13 cellular contexts compared by ENCODE assay signal in genomic region chr2:240646061-240646899, GRCh38.
DNase-seq lines count a peak whose midpoint lies in the region; ATAC-seq and TF ChIP-seq lines count a peak whose summit lies in the region.
"Had no signal": no experiment of that assay in that cellular context is flagged by ENCODE, and none has a peak within 500 bp of the region (broad histone marks: within the 10 kb centered on the region; RNA-seq: fewer than 3 reads in every experiment).

No MANE protein-coding gene starts in this region.

- DNase-seq in NOMO-1 (lab: John Stamatoyannopoulos, UW; ENCODE audit: unreplicated experiment in 2 of 2) (peak; percentile 21 to 27), NOMO-1 treated with dmso at 0.1 percent for 144 hours (lab: John Stamatoyannopoulos, UW; ENCODE audit: unreplicated experiment) (no peak), GM10248 (ENCODE audit: extremely low spot score) (peak; percentile 16), T-helper 9 cell (peak; percentile 16), islet precursor cell (peak; percentile 40), OCI-M2 (lab: John Stamatoyannopoulos, UW; ENCODE audit: unreplicated experiment) (no peak)
- DNase-seq: Karpas-422, lower lobe of right lung, NCI-H2171 treated with DMSO at 0.1 percent for 48 hours, PC-9 had no signal

- TF ChIP-seq CTCF in GM10248 (IDR thresholded peaks at IDR 0.05; ENCODE audit: control extremely low read depth, extremely low read depth, low read depth, missing control alignments), result no peak

- POLR2A ChIA-PET in GM10248 (lab: Yijun Ruan, JAX), result no interaction called here

- no peak for ATAC-seq in HG03025 (IDR thresholded peaks at IDR 0.05; ENCODE audit: low FRiP score, unreplicated experiment)
- ATAC-seq in GM19397 (IDR thresholded peaks at IDR 0.05; ENCODE audit: unreplicated experiment), result no peak
- ATAC-seq: A549, lower lobe of right lung had no signal

- CTCF ChIA-PET in GM10248 (lab: Yijun Ruan, JAX), result no interaction called here

Comparison
In these comparisons a context has a peak if more than half of its experiments do, and no peak if none do; other contexts are left out.
1. DNase-seq: peak in NOMO-1 (2 of 2), GM10248 (single experiment), T-helper 9 cell (single experiment) and islet precursor cell (single experiment); none in NOMO-1 treated with dmso at 0.1 percent for 144 hours (single experiment) and OCI-M2 (single experiment).